In the genomic region with DNA sequence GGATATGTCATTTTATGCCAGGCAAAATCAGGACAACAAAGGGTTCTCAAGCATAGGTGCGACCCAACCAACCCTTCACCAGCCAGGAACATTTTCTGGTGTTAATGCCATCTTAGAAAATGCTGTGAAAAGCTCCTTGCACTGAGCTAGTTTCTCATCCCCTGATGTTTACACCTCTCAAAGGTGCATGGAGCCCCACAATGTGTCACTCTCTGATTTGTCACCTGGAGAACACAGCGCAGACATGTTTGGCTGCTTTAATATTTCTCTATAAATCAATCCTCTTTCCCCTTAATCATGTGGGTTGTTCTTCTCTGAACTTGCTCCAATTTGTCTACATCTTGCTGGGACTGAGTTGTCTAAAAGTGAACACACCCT, we compare ENCODE assay signal across 1 cellular context.
TF ChIP-seq lines count a peak whose summit lies in the region.

No MANE protein-coding gene starts in this region.

TF ChIP-seq in GM23338, 12 proteins besides CTCF, POLR2A, EP300 and RAD21:
- TF ChIP-seq, protein P1, sequence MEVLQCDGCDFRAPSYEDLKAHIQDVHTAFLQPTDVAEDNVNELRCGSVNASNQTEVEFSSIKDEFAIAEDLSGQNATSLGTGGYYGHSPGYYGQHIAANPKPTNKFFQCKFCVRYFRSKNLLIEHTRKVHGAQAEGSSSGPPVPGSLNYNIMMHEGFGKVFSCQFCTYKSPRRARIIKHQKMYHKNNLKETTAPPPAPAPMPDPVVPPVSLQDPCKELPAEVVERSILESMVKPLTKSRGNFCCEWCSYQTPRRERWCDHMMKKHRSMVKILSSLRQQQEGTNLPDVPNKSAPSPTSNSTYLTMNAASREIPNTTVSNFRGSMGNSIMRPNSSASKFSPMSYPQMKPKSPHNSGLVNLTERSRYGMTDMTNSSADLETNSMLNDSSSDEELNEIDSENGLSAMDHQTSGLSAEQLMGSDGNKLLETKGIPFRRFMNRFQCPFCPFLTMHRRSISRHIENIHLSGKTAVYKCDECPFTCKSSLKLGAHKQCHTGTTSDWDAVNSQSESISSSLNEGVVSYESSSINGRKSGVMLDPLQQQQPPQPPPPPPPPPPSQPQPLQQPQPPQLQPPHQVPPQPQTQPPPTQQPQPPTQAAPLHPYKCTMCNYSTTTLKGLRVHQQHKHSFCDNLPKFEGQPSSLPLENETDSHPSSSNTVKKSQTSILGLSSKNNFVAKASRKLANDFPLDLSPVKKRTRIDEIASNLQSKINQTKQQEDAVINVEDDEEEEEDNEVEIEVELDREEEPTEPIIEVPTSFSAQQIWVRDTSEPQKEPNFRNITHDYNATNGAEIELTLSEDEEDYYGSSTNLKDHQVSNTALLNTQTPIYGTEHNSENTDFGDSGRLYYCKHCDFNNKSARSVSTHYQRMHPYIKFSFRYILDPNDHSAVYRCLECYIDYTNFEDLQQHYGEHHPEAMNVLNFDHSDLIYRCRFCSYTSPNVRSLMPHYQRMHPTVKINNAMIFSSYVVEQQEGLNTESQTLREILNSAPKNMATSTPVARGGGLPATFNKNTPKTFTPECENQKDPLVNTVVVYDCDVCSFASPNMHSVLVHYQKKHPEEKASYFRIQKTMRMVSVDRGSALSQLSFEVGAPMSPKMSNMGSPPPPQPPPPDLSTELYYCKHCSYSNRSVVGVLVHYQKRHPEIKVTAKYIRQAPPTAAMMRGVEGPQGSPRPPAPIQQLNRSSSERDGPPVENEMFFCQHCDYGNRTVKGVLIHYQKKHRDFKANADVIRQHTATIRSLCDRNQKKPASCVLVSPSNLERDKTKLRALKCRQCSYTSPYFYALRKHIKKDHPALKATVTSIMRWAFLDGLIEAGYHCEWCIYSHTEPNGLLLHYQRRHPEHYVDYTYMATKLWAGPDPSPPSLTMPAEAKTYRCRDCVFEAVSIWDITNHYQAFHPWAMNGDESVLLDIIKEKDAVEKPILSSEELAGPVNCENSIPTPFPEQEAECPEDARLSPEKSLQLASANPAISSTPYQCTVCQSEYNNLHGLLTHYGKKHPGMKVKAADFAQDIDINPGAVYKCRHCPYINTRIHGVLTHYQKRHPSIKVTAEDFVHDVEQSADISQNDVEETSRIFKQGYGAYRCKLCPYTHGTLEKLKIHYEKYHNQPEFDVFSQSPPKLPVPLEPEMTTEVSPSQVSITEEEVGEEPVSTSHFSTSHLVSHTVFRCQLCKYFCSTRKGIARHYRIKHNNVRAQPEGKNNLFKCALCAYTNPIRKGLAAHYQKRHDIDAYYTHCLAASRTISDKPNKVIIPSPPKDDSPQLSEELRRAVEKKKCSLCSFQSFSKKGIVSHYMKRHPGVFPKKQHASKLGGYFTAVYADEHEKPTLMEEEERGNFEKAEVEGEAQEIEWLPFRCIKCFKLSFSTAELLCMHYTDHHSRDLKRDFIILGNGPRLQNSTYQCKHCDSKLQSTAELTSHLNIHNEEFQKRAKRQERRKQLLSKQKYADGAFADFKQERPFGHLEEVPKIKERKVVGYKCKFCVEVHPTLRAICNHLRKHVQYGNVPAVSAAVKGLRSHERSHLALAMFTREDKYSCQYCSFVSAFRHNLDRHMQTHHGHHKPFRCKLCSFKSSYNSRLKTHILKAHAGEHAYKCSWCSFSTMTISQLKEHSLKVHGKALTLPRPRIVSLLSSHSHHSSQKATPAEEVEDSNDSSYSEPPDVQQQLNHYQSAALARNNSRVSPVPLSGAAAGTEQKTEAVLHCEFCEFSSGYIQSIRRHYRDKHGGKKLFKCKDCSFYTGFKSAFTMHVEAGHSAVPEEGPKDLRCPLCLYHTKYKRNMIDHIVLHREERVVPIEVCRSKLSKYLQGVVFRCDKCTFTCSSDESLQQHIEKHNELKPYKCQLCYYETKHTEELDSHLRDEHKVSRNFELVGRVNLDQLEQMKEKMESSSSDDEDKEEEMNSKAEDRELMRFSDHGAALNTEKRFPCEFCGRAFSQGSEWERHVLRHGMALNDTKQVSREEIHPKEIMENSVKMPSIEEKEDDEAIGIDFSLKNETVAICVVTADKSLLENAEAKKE (CRISPR knock-in tag; IDR thresholded peaks at IDR 0.05) = no peak
- TF ChIP-seq, protein P2, sequence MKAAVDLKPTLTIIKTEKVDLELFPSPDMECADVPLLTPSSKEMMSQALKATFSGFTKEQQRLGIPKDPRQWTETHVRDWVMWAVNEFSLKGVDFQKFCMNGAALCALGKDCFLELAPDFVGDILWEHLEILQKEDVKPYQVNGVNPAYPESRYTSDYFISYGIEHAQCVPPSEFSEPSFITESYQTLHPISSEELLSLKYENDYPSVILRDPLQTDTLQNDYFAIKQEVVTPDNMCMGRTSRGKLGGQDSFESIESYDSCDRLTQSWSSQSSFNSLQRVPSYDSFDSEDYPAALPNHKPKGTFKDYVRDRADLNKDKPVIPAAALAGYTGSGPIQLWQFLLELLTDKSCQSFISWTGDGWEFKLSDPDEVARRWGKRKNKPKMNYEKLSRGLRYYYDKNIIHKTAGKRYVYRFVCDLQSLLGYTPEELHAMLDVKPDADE (IDR thresholded peaks at IDR 0.05) = no peak
- TF ChIP-seq JUNB (IDR thresholded peaks at IDR 0.05; ENCODE audit: unreplicated experiment) = no peak
